ENCODE assay signal across 11 cellular contexts in genomic region chr18:80201739-80202138, GRCh38. TPM values are rescaled to one million over a fixed set of nuclear protein-coding genes. Genes with fewer than 3 reads are reported as not detected.
A peak's percentile ranks its signal among the peaks of the same experiment; 100 is the strongest.
DNase-seq lines count a peak whose midpoint lies in the region; ATAC-seq lines count a peak whose summit lies in the region.
"Had no signal": no experiment of that assay in that cellular context is flagged by ENCODE, and none has a peak within 500 bp of the region (broad histone marks: within the 10 kb centered on the region; RNA-seq: fewer than 3 reads in every experiment).

No MANE protein-coding gene starts in this region.

- no peaks in the 10 kb centered on the region for H4K20me1 ChIP-seq in BLaER1

- no peaks in the 10 kb centered on the region for H3K27me3 ChIP-seq in BLaER1

- H3K4me2 ChIP-seq in BLaER1: peak overlapping the region; percentile 24

- in situ Hi-C loops in G401 (cut with HindIII; ENCODE audit: low sequenced_read_pairs): no loop called here

- no peaks in the 10 kb centered on the region for H3K9me3 ChIP-seq in BLaER1

- H3K36me3 ChIP-seq in BLaER1: no peaks in the 10 kb centered on the region

- ATAC-seq in GM19324 (IDR thresholded peaks at IDR 0.05; ENCODE audit: low FRiP score, unreplicated experiment): peak; percentile 10
- peak; percentile 11 for ATAC-seq in HG02623 (IDR thresholded peaks at IDR 0.05; ENCODE audit: unreplicated experiment)
- ATAC-seq in HG03439 (IDR thresholded peaks at IDR 0.05; ENCODE audit: unreplicated experiment): peak; percentile 20

- peak overlapping the region; percentile 30; the same call in 1 of the 2 replicates for H3K27ac ChIP-seq in BLaER1

- H3K4me1 ChIP-seq in BLaER1: peaks cover 16% of the 10 kb centered on the region

- H3K9ac ChIP-seq in BLaER1: no peak overlapping the region

- DNase-seq in COLO829 (ENCODE audit: low spot score) (no peak), DMS153 treated with DMSO at 0.1 percent for 48 hours (lab: John Stamatoyannopoulos, UW; ENCODE audit: unreplicated experiment) (no peak), G401 (ENCODE audit: low spot score) (no peak)
- DNase-seq in stimulated activated CD4-positive, alpha-beta T cell treated with anti-CD3 and anti-CD28 coated beads, Interleukin-1b, Interleukin-23, amount 100 ng/mL, for 48 hours: no peak
- DNase-seq: mesendoderm; NCI-H2171 treated with DMSO at 0.1 percent for 48 hours; stimulated activated CD4-positive, alpha-beta T cell treated with anti-CD3 and anti-CD28 coated beads, Interleukin-12 subunit alpha, Interleukin-12 subunit beta, amount 100 ng/mL, for 4 hours had no signal

- H3K4me3 ChIP-seq in BLaER1: no peak overlapping the region

RNA-seq across cellular contexts. Expression of gene PARD6G, which starts 45.6 kb away (rescaled TPM):
- 8.3 and 9.2 TPM in 2 replicates for total RNA-seq in G401 (2014; rRNA removed; shearing (Covaris generic))
